In genomic region chr6:34280216-34280615, GRCh38 we compare ENCODE assay signal across 27 cellular contexts.
"Had no signal": no experiment of that assay in that cellular context is flagged by ENCODE, and none has a peak within 500 bp of the region (broad histone marks: within the 10 kb centered on the region; RNA-seq: fewer than 3 reads in every experiment).

No MANE protein-coding gene starts in this region.

- H3K36me3 Mint-ChIP-seq: natural killer cell treated with Interleukin-12 subunit alpha and Interleukin-12 subunit beta and Interleukin-15 and Interleukin-18, amount 100 ng/mL, for 72 hours had no signal

- H3K27ac ChIP-seq: left lung, pancreas, prostate gland, skin epidermis, suprapubic skin, thoracic aorta, tibial artery, upper lobe of right lung had no signal

- H3K36me3 ChIP-seq: pancreas, prostate gland, thoracic aorta had no signal

- ATAC-seq: left colon; left lung; mucosa of descending colon; naive thymus-derived CD4-positive, alpha-beta T cell; natural killer cell treated with Interleukin-12 subunit alpha and Interleukin-12 subunit beta and Interleukin-15 and Interleukin-18, amount 100 ng/mL, for 72 hours; pancreas; sciatic nerve; stimulated activated effector memory CD8-positive, alpha-beta T cell treated with anti-CD3 and anti-CD28 coated beads, Interleukin-12 subunit alpha, Interleukin-12 subunit beta, amount 100 ng/mL, for 72 hours; upper lobe of right lung had no signal

- H3K4me3 Mint-ChIP-seq: memory B cell; naive thymus-derived CD4-positive, alpha-beta T cell; natural killer cell treated with Interleukin-12 subunit alpha and Interleukin-12 subunit beta and Interleukin-15 and Interleukin-18, amount 100 ng/mL, for 72 hours; stimulated activated effector memory CD8-positive, alpha-beta T cell treated with anti-CD3 and anti-CD28 coated beads, Interleukin-12 subunit alpha, Interleukin-12 subunit beta, amount 100 ng/mL, for 72 hours; stimulated activated naive CD8-positive, alpha-beta T cell treated with anti-CD3 and anti-CD28 coated beads, Interleukin-15, Interleukin-2, amounts not matched to agents 100 ng/mL and 50 ng/mL, for 24 hours had no signal

- H3K4me3 ChIP-seq: left lung, lung, mucosa of descending colon, pancreas, prostate gland, skin epidermis, suprapubic skin, thoracic aorta, tibial artery, upper lobe of right lung had no signal

- H3K27me3 ChIP-seq: left lung, pancreas, suprapubic skin, tibial artery, upper lobe of right lung had no signal

- H3K27me3 Mint-ChIP-seq: memory B cell; naive thymus-derived CD4-positive, alpha-beta T cell; natural killer cell treated with Interleukin-12 subunit alpha and Interleukin-12 subunit beta and Interleukin-15 and Interleukin-18, amount 100 ng/mL, for 72 hours; stimulated activated naive CD8-positive, alpha-beta T cell treated with anti-CD3 and anti-CD28 coated beads, Interleukin-15, Interleukin-2, amounts not matched to agents 100 ng/mL and 50 ng/mL, for 24 hours had no signal

- H3K27ac Mint-ChIP-seq: natural killer cell treated with Interleukin-12 subunit alpha and Interleukin-12 subunit beta and Interleukin-15 and Interleukin-18, amount 100 ng/mL, for 72 hours; stimulated activated effector memory CD8-positive, alpha-beta T cell treated with anti-CD3 and anti-CD28 coated beads, Interleukin-12 subunit alpha, Interleukin-12 subunit beta, amount 100 ng/mL, for 72 hours; stimulated activated naive CD8-positive, alpha-beta T cell treated with anti-CD3 and anti-CD28 coated beads, Interleukin-15, Interleukin-2, amounts not matched to agents 100 ng/mL and 50 ng/mL, for 24 hours had no signal

- H3K9me3 ChIP-seq: left lung, mucosa of descending colon, pancreas, prostate gland, suprapubic skin, thoracic aorta, tibial artery, upper lobe of right lung had no signal

- H3K4me1 ChIP-seq: pancreas, prostate gland had no signal

- DNase-seq: hippocampal formation; left colon; left lung; midbrain; mucosa of descending colon; naive thymus-derived CD4-positive, alpha-beta T cell; nucleus accumbens; pancreas; posterior cingulate gyrus; stimulated activated CD4-positive, alpha-beta T cell treated with anti-CD3 and anti-CD28 coated beads, Interleukin-12 subunit alpha, Interleukin-12 subunit beta, amount 100 ng/mL, for 4 hours; stimulated activated CD4-positive, alpha-beta T cell treated with anti-CD3 and anti-CD28 coated beads, Interleukin-15, amount 100 ng/mL, for 24 hours; stimulated activated CD4-positive, alpha-beta T cell treated with anti-CD3 and anti-CD28 coated beads, Interleukin-2, amount 100 ng/mL, for 24 hours; stimulated activated CD4-positive, alpha-beta T cell treated with anti-CD3 and anti-CD28 coated beads, Interleukin-4, amount 100 ng/mL, for 24 hours; stimulated activated naive CD4-positive, alpha-beta T cell; tibial artery; trophoblast cell; upper lobe of right lung had no signal

- H3K9me3 Mint-ChIP-seq: memory B cell; naive thymus-derived CD4-positive, alpha-beta T cell; natural killer cell treated with Interleukin-12 subunit alpha and Interleukin-12 subunit beta and Interleukin-15 and Interleukin-18, amount 100 ng/mL, for 72 hours; stimulated activated effector memory CD8-positive, alpha-beta T cell treated with anti-CD3 and anti-CD28 coated beads, Interleukin-12 subunit alpha, Interleukin-12 subunit beta, amount 100 ng/mL, for 72 hours; stimulated activated naive CD8-positive, alpha-beta T cell treated with anti-CD3 and anti-CD28 coated beads, Interleukin-15, Interleukin-2, amounts not matched to agents 100 ng/mL and 50 ng/mL, for 24 hours had no signal
